Comparison of ENCODE assay signal across 8 cellular contexts in the genomic region with DNA sequence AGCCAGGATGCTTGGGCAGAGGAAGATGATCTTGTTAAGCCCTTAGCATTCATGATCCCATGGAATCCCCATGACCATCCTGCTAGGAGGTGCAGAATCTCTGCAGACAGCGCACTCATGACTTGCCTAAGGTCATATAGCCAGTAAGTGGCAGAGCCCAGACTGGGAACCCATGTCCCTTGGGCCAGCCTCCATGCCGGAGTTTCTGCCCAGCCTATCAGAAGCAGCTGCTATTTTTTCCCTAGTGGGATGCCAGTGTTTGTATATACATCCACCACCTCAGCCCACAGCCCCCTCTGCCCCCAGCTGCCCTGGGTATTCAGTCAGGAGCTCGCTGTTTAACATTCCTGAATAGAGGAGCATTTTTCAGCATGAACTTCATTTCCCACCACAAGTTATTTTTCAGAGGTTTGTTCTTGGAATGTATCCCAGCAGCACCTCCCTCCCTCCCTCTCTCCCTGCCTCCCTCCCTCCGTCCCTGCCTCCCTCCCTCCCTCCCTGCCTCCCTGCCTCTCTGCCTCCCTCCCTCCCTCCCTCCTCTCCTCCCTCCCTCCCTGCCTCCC. TPM values are rescaled to one million over a fixed set of nuclear protein-coding genes. Genes with fewer than 3 reads are reported as not detected.
DNase-seq lines count a peak whose midpoint lies in the region; ATAC-seq and TF ChIP-seq lines count a peak whose summit lies in the region.

No MANE protein-coding gene starts in this region.

- no peaks in the 10 kb centered on the region for H3K9me3 Mint-ChIP-seq in neural progenitor cell
- no peaks in the 10 kb centered on the region for H3K9me3 Mint-ChIP-seq in activated naive CD4-positive, alpha-beta T cell treated with anti-CD3 and anti-CD28 coated beads, Interleukin-2, amount 10 ng/mL, durations not matched to agents 7 days and 5 days

- H3K9me3 ChIP-seq in MM.1S (replicated peaks; ENCODE audit: insufficient read depth, low read length): no peaks in the 10 kb centered on the region
- no peaks in the 10 kb centered on the region for H3K9me3 ChIP-seq in neural progenitor cell (ENCODE audit: low read depth)

- peaks cover 38% of the 10 kb centered on the region for H3K4me1 Mint-ChIP-seq in neural progenitor cell
- peaks cover 66% of the 10 kb centered on the region for H3K4me1 Mint-ChIP-seq in activated naive CD4-positive, alpha-beta T cell treated with anti-CD3 and anti-CD28 coated beads, Interleukin-2, amount 10 ng/mL, durations not matched to agents 7 days and 5 days

- H3F3A ChIP-seq in MM.1S (ENCODE audit: insufficient read depth, low read length) (peaks cover 37% of the 10 kb centered on the region), neural progenitor cell (ENCODE audit: low read depth) (no peaks in the 10 kb centered on the region)

- H2AFZ ChIP-seq in MM.1S (ENCODE audit: low read length): no peak overlapping the region
- no peak overlapping the region for H2AFZ ChIP-seq in neural progenitor cell (replicated peaks)

- no peak overlapping the region for H3K4me3 Mint-ChIP-seq in neural progenitor cell
- H3K4me3 Mint-ChIP-seq in activated naive CD4-positive, alpha-beta T cell treated with anti-CD3 and anti-CD28 coated beads, Interleukin-2, amount 10 ng/mL, durations not matched to agents 7 days and 5 days: no peak overlapping the region

- no peaks in the 10 kb centered on the region for H3K9me2 ChIP-seq in MM.1S (replicated peaks; ENCODE audit: insufficient read depth, low read length)

- H3K9ac ChIP-seq in MM.1S (ENCODE audit: low read length) (no peak overlapping the region; the same call in 1 of the 2 replicates), neural progenitor cell (no peak overlapping the region)

- H3K27me3 ChIP-seq in MM.1S (replicated peaks; ENCODE audit: insufficient read depth, low read length): no peaks in the 10 kb centered on the region
- H3K27me3 ChIP-seq in neural progenitor cell: no peaks in the 10 kb centered on the region

- ATAC-seq in HG03442 (IDR thresholded peaks at IDR 0.05; ENCODE audit: unreplicated experiment) (no peak), HG03139 (IDR thresholded peaks at IDR 0.05; ENCODE audit: unreplicated experiment) (no peak)

- CTCF ChIA-PET in activated naive CD4-positive, alpha-beta T cell treated with anti-CD3 and anti-CD28 coated beads, Interleukin-2, amount 10 ng/mL, durations not matched to agents 7 days and 5 days (lab: Charles Lee): interaction anchor here (2.3 kb wide), 1 partner anchor 8 kb away, joined by 10 read pairs; no protein-coding TSS in a partner anchor

- no peaks in the 10 kb centered on the region for H3K27me3 Mint-ChIP-seq in neural progenitor cell (ENCODE audit: insufficient read depth, low read depth)
- H3K27me3 Mint-ChIP-seq in activated naive CD4-positive, alpha-beta T cell treated with anti-CD3 and anti-CD28 coated beads, Interleukin-2, amount 10 ng/mL, durations not matched to agents 7 days and 5 days: no peaks in the 10 kb centered on the region

- DNase-seq in AG09319 (ENCODE audit: extremely low read depth, low read depth): peak; percentile 46
- DNase-seq in MM.1S: peak; percentile 31
- peak; percentile 20 for DNase-seq in dermis blood vessel endothelial cell
- peak; percentile 16 for DNase-seq in neural progenitor cell (ENCODE audit: low spot score)
- DNase-seq in activated naive CD4-positive, alpha-beta T cell treated with anti-CD3 and anti-CD28 coated beads, Interleukin-2, amount 10 ng/mL, durations not matched to agents 7 days and 5 days: no peak
- no peak for DNase-seq in germinal center (ENCODE audit: low spot score)

- H3K4me3 ChIP-seq in MM.1S (ENCODE audit: low read length) (no peak overlapping the region), neural progenitor cell (no peak overlapping the region)

- H3K79me2 ChIP-seq in MM.1S (ENCODE audit: low read length) (peaks cover 39% of the 10 kb centered on the region), neural progenitor cell (ENCODE audit: low read depth) (no peaks in the 10 kb centered on the region)

- no peak for TF ChIP-seq CTCF in AG09319 (IDR thresholded peaks at IDR 0.05; ENCODE audit: low read depth, low read length)
- TF ChIP-seq CTCF in MM.1S (IDR thresholded peaks at IDR 0.05; ENCODE audit: low read length): no peak
- no peak for TF ChIP-seq CTCF in neural progenitor cell (IDR thresholded peaks at IDR 0.05)

- H3K36me3 Mint-ChIP-seq in neural progenitor cell: no peaks in the 10 kb centered on the region
- H3K36me3 Mint-ChIP-seq in activated naive CD4-positive, alpha-beta T cell treated with anti-CD3 and anti-CD28 coated beads, Interleukin-2, amount 10 ng/mL, durations not matched to agents 7 days and 5 days: peaks cover 31% of the 10 kb centered on the region

- H3K27ac ChIP-seq in MM.1S (ENCODE audit: low read length) (peak overlapping the region; percentile 92; the same call in 1 of the 2 replicates), neural progenitor cell (peak overlapping the region; percentile 16)

- H3K4me2 ChIP-seq in MM.1S (ENCODE audit: low read depth, low read length) (peak overlapping the region; percentile 32), neural progenitor cell (no peak overlapping the region)

- peaks cover 68% of the 10 kb centered on the region for H3K4me1 ChIP-seq in MM.1S (ENCODE audit: low read length)
- peaks cover 3% of the 10 kb centered on the region for H3K4me1 ChIP-seq in neural progenitor cell

- no peak overlapping the region for H3K27ac Mint-ChIP-seq in neural progenitor cell
- H3K27ac Mint-ChIP-seq in activated naive CD4-positive, alpha-beta T cell treated with anti-CD3 and anti-CD28 coated beads, Interleukin-2, amount 10 ng/mL, durations not matched to agents 7 days and 5 days: no peak overlapping the region

- no peaks in the 10 kb centered on the region for H4K20me1 ChIP-seq in MM.1S (ENCODE audit: insufficient read depth, low read length)
- peaks cover 34% of the 10 kb centered on the region for H4K20me1 ChIP-seq in neural progenitor cell (ENCODE audit: low read depth)

- no peaks in the 10 kb centered on the region for H3K36me3 ChIP-seq in MM.1S (replicated peaks; ENCODE audit: insufficient read depth, low read length)
- H3K36me3 ChIP-seq in neural progenitor cell: no peaks in the 10 kb centered on the region

RNA-seq across cellular contexts. Expression of a gene that starts 34.4 kb away (rescaled TPM):
- 0.34 and 0.60 TPM in 2 replicates for total RNA-seq in dermis blood vessel endothelial cell
- total RNA-seq in neural progenitor cell (ENCODE audit: low replicate concordance): 0.02 and 0.25 TPM in 2 replicates

Comparison
In these comparisons a context has a peak if more than half of its experiments do, and no peak if none do; other contexts are left out.
1. DNase-seq: peak in AG09319 (single experiment), MM.1S (single experiment), dermis blood vessel endothelial cell (single experiment) and neural progenitor cell (single experiment); none in activated naive CD4-positive, alpha-beta T cell treated with anti-CD3 and anti-CD28 coated beads, Interleukin-2, amount 10 ng/mL, durations not matched to agents 7 days and 5 days (single experiment) and germinal center (single experiment).